ENCODE assay signal across 19 cellular contexts in genomic region chr14:77316872-77317271, GRCh38. TPM values are rescaled to one million over a fixed set of nuclear protein-coding genes. Genes with fewer than 3 reads are reported as not detected.
DNase-seq lines count a peak whose midpoint lies in the region; ATAC-seq, FAIRE-seq and TF ChIP-seq lines count a peak whose summit lies in the region.
"Had no signal": no experiment of that assay in that cellular context is flagged by ENCODE, and none has a peak within 500 bp of the region (broad histone marks: within the 10 kb centered on the region; RNA-seq: fewer than 3 reads in every experiment).

No MANE protein-coding gene starts in this region.

- no peak for TF ChIP-seq POLR2A in HepG2 (IDR thresholded peaks at IDR 0.05; ENCODE audit: insufficient read depth in 1 of 2, low read depth in 2 of 2, low read length in 2 of 2)

- ATAC-seq in HepG2 (no peak), HG03045 (IDR thresholded peaks at IDR 0.05; ENCODE audit: unreplicated experiment) (no peak), HG03135 (IDR thresholded peaks at IDR 0.05; ENCODE audit: unreplicated experiment) (no peak)
- ATAC-seq: natural killer cell, right cardiac atrium had no signal

- no peak overlapping the region for H2AFZ ChIP-seq in HepG2 (ENCODE audit: low read length)

- H3K27ac ChIP-seq in RWPE1 (peak overlapping the region; percentile 64), HepG2 (ENCODE audit: extremely low read length, insufficient read depth, low read length) (peak overlapping the region; percentile 63)
- H3K27ac ChIP-seq: BLaER1 treated with 17β-estradiol and CSF1 and Interleukin-3, amounts not matched to agents 10 nM and 100 nM; brain microvascular endothelial cell had no signal

- H4K20me1 ChIP-seq in HepG2 (ENCODE audit: insufficient read depth, low read length) = no peaks in the 10 kb centered on the region

- POLR2A ChIA-PET in RWPE1 (lab: Yijun Ruan, JAX; ENCODE audit: low non-redundant PET) = no interaction called here
- POLR2A ChIA-PET in HepG2 (lab: Yijun Ruan, JAX) = interaction anchor here (0.9 to 5.5 kb wide), 2 partner anchors 10 to 14 kb away, joined by 4 to 70 read pairs; no protein-coding TSS in a partner anchor
- POLR2A ChIA-PET in HEK293T (lab: Yijun Ruan, JAX) = interaction anchor here (1.8 to 3.3 kb wide), 3 partner anchors 13 to 60 kb away, joined by 5 to 20 read pairs (median 13); partner anchors contain the start of genes SAMD15 and TMED8

- H3K36me3 ChIP-seq in HepG2 (replicated peaks in 1 of 2; ENCODE audit: control insufficient read depth in 1 of 2, insufficient read depth in 2 of 2, low read length in 2 of 2) = no peaks in the 10 kb centered on the region; a peak in 2 of 5 replicates
- H3K36me3 ChIP-seq: BLaER1 treated with 17β-estradiol and CSF1 and Interleukin-3, amounts not matched to agents 10 nM and 100 nM; brain microvascular endothelial cell had no signal

- DNase-seq in NCI-H1105 treated with DMSO at 0.1 percent for 48 hours (lab: John Stamatoyannopoulos, UW) = peak; percentile 52
- DNase-seq in RWPE1 (ENCODE audit: low spot score) = no peak
- DNase-seq in HepG2 (ENCODE audit: low spot score) = no peak
- peak; percentile 58 for DNase-seq in superior temporal gyrus (ENCODE audit: extremely low spot score)
- no peak for DNase-seq in HEK293T (ENCODE audit: extremely low spot score)
- no peak for DNase-seq in iPS-NIHi11 (ENCODE audit: low spot score)
- DNase-seq: activated gamma-delta T cell treated with Interleukin-2 at 50 U/mL for 16 hours; brain microvascular endothelial cell; Kasumi-1; natural killer cell; NCI-H446 treated with DMSO at 0.1 percent for 48 hours; right cardiac atrium; stimulated activated naive CD4-positive, alpha-beta T cell had no signal

- no peaks in the 10 kb centered on the region for H3K27me3 ChIP-seq in HepG2 (ENCODE audit: control insufficient read depth in 1 of 2, insufficient read depth in 2 of 2, low read length in 2 of 2)
- H3K27me3 ChIP-seq: BLaER1 treated with 17β-estradiol and CSF1 and Interleukin-3, amounts not matched to agents 10 nM and 100 nM; brain microvascular endothelial cell had no signal

- no peak for TF ChIP-seq RAD21 in HepG2 (CRISPR knock-in tag; IDR thresholded peaks at IDR 0.05)

- peak overlapping the region; percentile 64 for H3K4me2 ChIP-seq in HepG2 (ENCODE audit: low read depth, low read length)
- H3K4me2 ChIP-seq: BLaER1 treated with 17β-estradiol and CSF1 and Interleukin-3, amounts not matched to agents 10 nM and 100 nM had no signal

- no peak for FAIRE-seq in HepG2 (lab: Jason Lieb, UNC)
- FAIRE-seq: keratinocyte had no signal

- no peak overlapping the region for H3K4me3 ChIP-seq in HepG2 (replicated peaks in 1 of 3; ENCODE audit: insufficient read depth in 1 of 3, low read depth in 2 of 3, low read length in 3 of 3)
- H3K4me3 ChIP-seq: BLaER1 treated with 17β-estradiol and CSF1 and Interleukin-3, amounts not matched to agents 10 nM and 100 nM had no signal

- H3K4me1 ChIP-seq in HepG2 (ENCODE audit: insufficient read depth, low read length) = peaks cover 76% of the 10 kb centered on the region

- intact Hi-C loops in HepG2 (cut with micrococcal nuclease; ENCODE audit: unreplicated experiment) = loop anchor here (1.0 to 5.0 kb wide), 2 partner anchors 16 to 235 kb away; no protein-coding TSS in a partner anchor

- H3K9me3 ChIP-seq in HepG2 (ENCODE audit: low read length) = no peaks in the 10 kb centered on the region
- H3K9me3 ChIP-seq: BLaER1 treated with 17β-estradiol and CSF1 and Interleukin-3, amounts not matched to agents 10 nM and 100 nM had no signal

- no peak for TF ChIP-seq CTCF in RWPE1 (conservative IDR thresholded peaks at IDR 0.05; ENCODE audit: low read depth)
- TF ChIP-seq CTCF in HepG2 (CRISPR knock-in tag; IDR thresholded peaks at IDR 0.05) = 0 out of 2 replicates have a peak, but pooled peaks have one; percentile 4

- in situ Hi-C loops in HepG2 (cut with HindIII; ENCODE audit: extremely low pct_ligation_motif_present, low pct_unique_long_range_greater_than_20kb) = no loop called here

- 69% methylated on average over 2 of the region's 5 CpGs for WGBS in HepG2 (ENCODE audit: low lambda C conversion rate)

- TF ChIP-seq EP300 in HepG2 (IDR thresholded peaks at IDR 0.05; ENCODE audit: low read depth in 2 of 2, low read length in 2 of 2) (no peak), HepG2 (CRISPR knock-in tag; IDR thresholded peaks at IDR 0.05; ENCODE audit: borderline replicate concordance) (no peak)

- CTCF ChIA-PET in RWPE1 (lab: Yijun Ruan, JAX) (interaction anchor here (0.6 to 2.6 kb wide), 5 partner anchors 9 to 165 kb away, joined by 3 to 49 read pairs (median 10); no protein-coding TSS in a partner anchor), HepG2 (lab: Yijun Ruan, JAX; ENCODE audit: low intra/inter-chr PET ratio, low total read pairs) (interaction anchor here (1.6 kb wide), 1 partner anchor 16 kb away, joined by 4 read pairs; no protein-coding TSS in a partner anchor), HEK293T (lab: Yijun Ruan, JAX) (interaction anchor here (0.6 to 5.7 kb wide), 9 partner anchors 10 to 179 kb away, joined by 3 to 134 read pairs (median 4); partner anchors contain the start of gene ZDHHC22)

- BruUV-seq in HepG2 (replicated peaks; lab: Mats Ljungman, UMichigan) = no TSS peak

- H3K79me2 ChIP-seq in HepG2 (ENCODE audit: insufficient read depth, low read length) = peaks cover 41% of the 10 kb centered on the region

- H3K9ac ChIP-seq in HepG2 (ENCODE audit: insufficient read depth, low read depth, low read length) = no peak overlapping the region

RNA-seq across cellular contexts. Expression of gene POMT2, which starts 3.8 kb away (rescaled TPM):
- 7.9 and 15.9 TPM in 2 replicates for total RNA-seq in HepG2 (2016; rRNA removed; fragmentation: Illumina TruSeq; extraction: Trizol)
- 4.5 and 5.3 TPM in 2 replicates for total RNA-seq in HepG2 (2016; cell fraction: cytosol; rRNA removed; fragmentation: Illumina TruSeq; extraction: Trizol; ENCODE audit: low read depth)
- total RNA-seq in HepG2 (2016; cell fraction: insoluble cytoplasmic fraction; rRNA removed; fragmentation: Illumina TruSeq; extraction: Trizol) = 5.7 and 18.9 TPM in 2 replicates
- total RNA-seq in HepG2 (2016; cell fraction: membrane; rRNA removed; fragmentation: Illumina TruSeq; extraction: Trizol) = 5.6 and 9.7 TPM in 2 replicates
- 26.2 and 26.6 TPM in 2 replicates for total RNA-seq in HepG2 (2016; cell fraction: nucleus; rRNA removed; fragmentation: Illumina TruSeq; extraction: Trizol)
- polyA plus RNA-seq in HepG2 (2011; rRNA removed) = 15.3 and 17.7 TPM in 2 replicates
- 5.3 and 6.1 TPM in 2 replicates for polyA plus RNA-seq in HepG2 (2011; cell fraction: cytosol; rRNA removed)
- polyA plus RNA-seq in HepG2 (2011; cell fraction: nucleus; rRNA removed) = 104 and 129 TPM in 2 replicates
- polyA plus RNA-seq in HepG2 (2012) = 10.4 and 12.2 TPM in 2 replicates
- 5.4 and 5.6 TPM in 2 replicates for polyA plus RNA-seq in HepG2 (2016; cell fraction: cytosol; fragmentation: Illumina TruSeq; extraction: Trizol; ENCODE audit: low read depth)
- polyA plus RNA-seq in HepG2 (2016; cell fraction: insoluble cytoplasmic fraction; fragmentation: Illumina TruSeq; extraction: Trizol; ENCODE audit: low read depth) = 10.3 and 13.4 TPM in 2 replicates
- polyA plus RNA-seq in HepG2 (2016; cell fraction: membrane; fragmentation: Illumina TruSeq; extraction: Trizol; ENCODE audit: low read depth) = 8.1 and 9.6 TPM in 2 replicates
- polyA plus RNA-seq in HepG2 (2016; cell fraction: nucleus; fragmentation: Illumina TruSeq; extraction: Trizol; ENCODE audit: insufficient read depth, low read depth) = 96.8 and 106 TPM in 2 replicates
- 34.5 and 36.8 TPM in 2 replicates for polyA minus RNA-seq in HepG2 (2011; rRNA and poly(A)+ RNA removed; ENCODE audit: low replicate concordance)
- 6.0 and 8.1 TPM in 2 replicates for polyA minus RNA-seq in HepG2 (2011; cell fraction: cytosol; rRNA and poly(A)+ RNA removed)
- polyA minus RNA-seq in HepG2 (2011; cell fraction: nucleus; rRNA and poly(A)+ RNA removed) = 38.1 and 42.3 TPM in 2 replicates

RNA-seq across cellular contexts. Expression of gene GSTZ1, which starts 4.0 kb away (rescaled TPM):
- total RNA-seq in HepG2 (2016; rRNA removed; fragmentation: Illumina TruSeq; extraction: Trizol) = 26.9 and 27.6 TPM in 2 replicates
- total RNA-seq in HepG2 (2016; cell fraction: cytosol; rRNA removed; fragmentation: Illumina TruSeq; extraction: Trizol; ENCODE audit: low read depth) = 6.7 and 6.9 TPM in 2 replicates
- total RNA-seq in HepG2 (2016; cell fraction: insoluble cytoplasmic fraction; rRNA removed; fragmentation: Illumina TruSeq; extraction: Trizol) = 26.1 and 26.7 TPM in 2 replicates
- 10.4 TPM in 2 replicates for total RNA-seq in HepG2 (2016; cell fraction: membrane; rRNA removed; fragmentation: Illumina TruSeq; extraction: Trizol)
- total RNA-seq in HepG2 (2016; cell fraction: nucleus; rRNA removed; fragmentation: Illumina TruSeq; extraction: Trizol) = 19.7 and 22.0 TPM in 2 replicates
- polyA plus RNA-seq in HepG2 (2011; rRNA removed) = 14.4 and 15.7 TPM in 2 replicates
- 15.4 and 20.2 TPM in 2 replicates for polyA plus RNA-seq in HepG2 (2011; cell fraction: cytosol; rRNA removed)
- 25.0 and 27.1 TPM in 2 replicates for polyA plus RNA-seq in HepG2 (2011; cell fraction: nucleus; rRNA removed)
- polyA plus RNA-seq in HepG2 (2012) = 18.1 and 18.4 TPM in 2 replicates
- 4.9 and 5.3 TPM in 2 replicates for polyA plus RNA-seq in HepG2 (2016; cell fraction: cytosol; fragmentation: Illumina TruSeq; extraction: Trizol; ENCODE audit: low read depth)
- 29.6 and 30.1 TPM in 2 replicates for polyA plus RNA-seq in HepG2 (2016; cell fraction: insoluble cytoplasmic fraction; fragmentation: Illumina TruSeq; extraction: Trizol; ENCODE audit: low read depth)
- polyA plus RNA-seq in HepG2 (2016; cell fraction: membrane; fragmentation: Illumina TruSeq; extraction: Trizol; ENCODE audit: low read depth) = 7.6 and 9.5 TPM in 2 replicates
- 20.3 and 23.0 TPM in 2 replicates for polyA plus RNA-seq in HepG2 (2016; cell fraction: nucleus; fragmentation: Illumina TruSeq; extraction: Trizol; ENCODE audit: insufficient read depth, low read depth)
- 25.0 and 25.5 TPM in 2 replicates for polyA minus RNA-seq in HepG2 (2011; rRNA and poly(A)+ RNA removed; ENCODE audit: low replicate concordance)
- polyA minus RNA-seq in HepG2 (2011; cell fraction: cytosol; rRNA and poly(A)+ RNA removed) = 3.9 and 5.6 TPM in 2 replicates
- polyA minus RNA-seq in HepG2 (2011; cell fraction: nucleus; rRNA and poly(A)+ RNA removed) = 37.7 and 42.4 TPM in 2 replicates

RNA-seq across cellular contexts. Expression of gene NGB, which starts 45.9 kb away (rescaled TPM):
- not detected in 2 replicates for total RNA-seq in HepG2 (2016; rRNA removed; fragmentation: Illumina TruSeq; extraction: Trizol)
- total RNA-seq in HepG2 (2016; cell fraction: cytosol; rRNA removed; fragmentation: Illumina TruSeq; extraction: Trizol; ENCODE audit: low read depth) = not detected in 2 replicates
- not detected in 2 replicates for total RNA-seq in HepG2 (2016; cell fraction: insoluble cytoplasmic fraction; rRNA removed; fragmentation: Illumina TruSeq; extraction: Trizol)
- not detected in 2 replicates for total RNA-seq in HepG2 (2016; cell fraction: membrane; rRNA removed; fragmentation: Illumina TruSeq; extraction: Trizol)
- not detected in 2 replicates for total RNA-seq in HepG2 (2016; cell fraction: nucleus; rRNA removed; fragmentation: Illumina TruSeq; extraction: Trizol)
- polyA plus RNA-seq in HepG2 (2011; rRNA removed) = 0.04 and 0.05 TPM in 2 replicates
- polyA plus RNA-seq in HepG2 (2011; cell fraction: cytosol; rRNA removed) = 0.03 and 0.09 TPM in 2 replicates
- polyA plus RNA-seq in HepG2 (2011; cell fraction: nucleus; rRNA removed) = not detected in 2 replicates
- not detected in 2 replicates for polyA plus RNA-seq in HepG2 (2012)
- not detected in 2 replicates for polyA plus RNA-seq in HepG2 (2016; cell fraction: cytosol; fragmentation: Illumina TruSeq; extraction: Trizol; ENCODE audit: low read depth)
- not detected in 2 replicates for polyA plus RNA-seq in HepG2 (2016; cell fraction: insoluble cytoplasmic fraction; fragmentation: Illumina TruSeq; extraction: Trizol; ENCODE audit: low read depth)
- 0.09 TPM in 1 of 2 replicates, not detected in the other for polyA plus RNA-seq in HepG2 (2016; cell fraction: membrane; fragmentation: Illumina TruSeq; extraction: Trizol; ENCODE audit: low read depth)
- not detected in 2 replicates for polyA plus RNA-seq in HepG2 (2016; cell fraction: nucleus; fragmentation: Illumina TruSeq; extraction: Trizol; ENCODE audit: insufficient read depth, low read depth)
- not detected in 2 replicates for polyA minus RNA-seq in HepG2 (2011; rRNA and poly(A)+ RNA removed; ENCODE audit: low replicate concordance)
- not detected in 2 replicates for polyA minus RNA-seq in HepG2 (2011; cell fraction: cytosol; rRNA and poly(A)+ RNA removed)
- not detected in 2 replicates for polyA minus RNA-seq in HepG2 (2011; cell fraction: nucleus; rRNA and poly(A)+ RNA removed)
- total RNA-seq: glomerular endothelial cell; natural killer cell; right cardiac atrium; T-helper 2 cell treated with Interferon-gamma antibody and Interleukin-4, amounts not matched to agents 100 ng/mL and 5 ng/mL, for 36 hours had no signal
- polyA plus RNA-seq: keratinocyte, right cardiac atrium had no signal

Comparison
In these comparisons a context has a peak if more than half of its experiments do, and no peak if none do; other contexts are left out.
1. DNase-seq: peak in NCI-H1105 treated with DMSO at 0.1 percent for 48 hours (single experiment) and superior temporal gyrus (single experiment); none in RWPE1 (single experiment), HepG2 (single experiment), HEK293T (single experiment) and iPS-NIHi11 (single experiment).